8 cellular contexts compared by ENCODE assay signal in genomic region chr11:64865286-64866172, GRCh38. TPM values are rescaled to one million over a fixed set of nuclear protein-coding genes. Genes with fewer than 3 reads are reported as not detected.
DNase-seq lines count a peak whose midpoint lies in the region; ATAC-seq and TF ChIP-seq lines count a peak whose summit lies in the region.

No MANE protein-coding gene starts in this region.

- no peaks in the 10 kb centered on the region for H3K27me3 ChIP-seq in AG04450 (ENCODE audit: control insufficient read depth, insufficient read depth, low read length)
- no peaks in the 10 kb centered on the region for H3K27me3 ChIP-seq in SJSA1 (replicated peaks)
- H3K27me3 ChIP-seq in esophagus (ENCODE audit: control insufficient read depth in 1 of 2, insufficient read depth in 2 of 2, low read length in 2 of 2): no peaks in the 10 kb centered on the region
- no peaks in the 10 kb centered on the region for H3K27me3 ChIP-seq in skeletal muscle satellite cell (ENCODE audit: control insufficient read depth, insufficient read depth, low read length)

- H3K9me3 ChIP-seq in AG04450 (ENCODE audit: control insufficient read depth, insufficient read depth, low read length) (no peaks in the 10 kb centered on the region), SJSA1 (replicated peaks) (no peaks in the 10 kb centered on the region), esophagus (ENCODE audit: control insufficient read depth in 2 of 2, insufficient read depth in 1 of 2, low read depth in 1 of 2, low read length in 1 of 2) (no peaks in the 10 kb centered on the region), skeletal muscle satellite cell (replicated peaks; ENCODE audit: low read length) (no peaks in the 10 kb centered on the region)

- peak; percentile 8; the same call in 1 of the 2 replicates for TF ChIP-seq CTCF in AG04450 (IDR thresholded peaks at IDR 0.05; ENCODE audit: low read depth, low read length)

- H3K27ac ChIP-seq in AG04450 (ENCODE audit: low read depth, low read length): peak overlapping the region; percentile 99
- peak overlapping the region; percentile 53 for H3K27ac ChIP-seq in SJSA1
- H3K27ac ChIP-seq in esophagus (ENCODE audit: low read depth in 2 of 2, low read length in 1 of 2): peak overlapping the region; percentile 86 to 94

- H3K4me2 ChIP-seq in skeletal muscle satellite cell (ENCODE audit: low read length): peak overlapping the region; percentile 63

- no peak for DNase-seq in AG04450 (ENCODE audit: low read depth, low spot score)
- peak in 1 of 2 experiments; percentile 44 for DNase-seq in SJSA1 (ENCODE audit: low read depth in 1 of 2, low spot score in 2 of 2)
- no peak for DNase-seq in UCSD-AML1 (lab: John Stamatoyannopoulos, UW; ENCODE audit: unreplicated experiment)
- DNase-seq in retina: no peak

- H3K4me1 ChIP-seq in SJSA1 (replicated peaks): peaks cover 74% of the 10 kb centered on the region
- H3K4me1 ChIP-seq in esophagus (ENCODE audit: control insufficient read depth in 2 of 2, insufficient read depth in 2 of 2, low read length in 1 of 2): peaks cover 24 to 53% of the 10 kb centered on the region in 2 donors
- H3K4me1 ChIP-seq in skeletal muscle satellite cell (ENCODE audit: control insufficient read depth, insufficient read depth, low read length): peaks cover 69% of the 10 kb centered on the region

- H3K9ac ChIP-seq in skeletal muscle satellite cell (ENCODE audit: low read depth, low read length): peak overlapping the region; percentile 66

- CTCF ChIA-PET in AG04450 (lab: Charles Lee): interaction anchor here (0.9 to 2.8 kb wide), 5 partner anchors 13 to 29 kb away, joined by 3 to 19 read pairs (median 4); no protein-coding TSS in a partner anchor

- peak; percentile 42 for ATAC-seq in GM21528 (IDR thresholded peaks at IDR 0.05; ENCODE audit: low FRiP score, unreplicated experiment)
- ATAC-seq in GM18858 (IDR thresholded peaks at IDR 0.05; ENCODE audit: unreplicated experiment): no peak

- peaks cover 57% of the 10 kb centered on the region for H3K36me3 ChIP-seq in SJSA1
- H3K36me3 ChIP-seq in esophagus (ENCODE audit: control insufficient read depth in 2 of 2, insufficient read depth in 2 of 2, low read length in 1 of 2): peaks cover 1 to 7% of the 10 kb centered on the region in 2 donors
- peaks cover 23% of the 10 kb centered on the region for H3K36me3 ChIP-seq in skeletal muscle satellite cell (ENCODE audit: insufficient read depth, low read length)

- H3K4me3 ChIP-seq in AG04450 (ENCODE audit: low read depth, low read length) (0 out of 2 replicates have a peak overlapping the region, but pooled peaks have one; percentile 7), SJSA1 (no peak overlapping the region), esophagus (ENCODE audit: low read depth in 1 of 2, low read length in 2 of 2) (no peak overlapping the region), skeletal muscle satellite cell (ENCODE audit: low read length) (peak overlapping the region; percentile 9)

- POLR2A ChIA-PET in AG04450 (lab: Yijun Ruan, JAX): interaction anchor here (0.7 to 9.3 kb wide), 4 partner anchors 11 to 316 kb away, joined by 3 to 105 read pairs (median 12); partner anchors contain the start of gene EHD1

- WGBS in esophagus, 2 donors: 54 to 57% methylated on average over 15 of the region's 15 CpGs

RNA-seq across cellular contexts. Expression of gene EHD1, which starts 12.9 kb away (rescaled TPM):
- polyA plus RNA-seq in AG04450 (2011; rRNA removed) (56.1 and 77.7 TPM in 2 replicates), esophagus (10 to 100 TPM; 16.1 to 28.7 TPM)
- polyA minus RNA-seq in AG04450 (2011; rRNA and poly(A)+ RNA removed): 98.0 and 147 TPM in 2 replicates
- total RNA-seq in SJSA1 (2014; rRNA removed; shearing (Covaris generic)): 75.2 and 85.7 TPM in 2 replicates
- 43.7 and 56.5 TPM in 2 replicates for total RNA-seq in skeletal muscle satellite cell (2012; rRNA removed)

RNA-seq across cellular contexts. Expression of gene CDC42BPG, which starts 21.1 kb away (rescaled TPM):
- polyA plus RNA-seq in AG04450 (2011; rRNA removed): 0.02 and 0.04 TPM in 2 replicates
- 0.09 TPM in 1 of 2 replicates, not detected in the other for polyA minus RNA-seq in AG04450 (2011; rRNA and poly(A)+ RNA removed)
- total RNA-seq in SJSA1 (2014; rRNA removed; shearing (Covaris generic)): 0.03 TPM in 1 of 2 replicates, not detected in the other
- polyA plus RNA-seq in esophagus: 10 to 100 TPM; 17.5 to 30.7 TPM
- 0.25 TPM in 1 of 2 replicates, not detected in the other for total RNA-seq in skeletal muscle satellite cell (2012; rRNA removed)

RNA-seq across cellular contexts. Expression of gene ATG2A, which starts 51.5 kb away (rescaled TPM):
- 3.7 and 5.1 TPM in 2 replicates for polyA plus RNA-seq in AG04450 (2011; rRNA removed)
- polyA minus RNA-seq in AG04450 (2011; rRNA and poly(A)+ RNA removed): 6.6 and 9.0 TPM in 2 replicates
- total RNA-seq in SJSA1 (2014; rRNA removed; shearing (Covaris generic)): 22.5 and 23.2 TPM in 2 replicates
- polyA plus RNA-seq in esophagus: 10 to 100 TPM; 10.4 to 11.4 TPM
- total RNA-seq in skeletal muscle satellite cell (2012; rRNA removed): 13.3 and 22.1 TPM in 2 replicates

RNA-seq across cellular contexts. Expression of gene MEN1, which starts 55.2 kb away (rescaled TPM):
- 15.0 and 22.3 TPM in 2 replicates for polyA plus RNA-seq in AG04450 (2011; rRNA removed)
- 11.5 and 17.1 TPM in 2 replicates for polyA minus RNA-seq in AG04450 (2011; rRNA and poly(A)+ RNA removed)
- 13.8 and 22.0 TPM in 2 replicates for total RNA-seq in SJSA1 (2014; rRNA removed; shearing (Covaris generic))
- 10 to 100 TPM; 15.4 to 19.0 TPM for polyA plus RNA-seq in esophagus
- 20.0 and 21.4 TPM in 2 replicates for total RNA-seq in skeletal muscle satellite cell (2012; rRNA removed)

RNA-seq across cellular contexts. Expression of gene PPP2R5B, which starts 59.0 kb away (rescaled TPM):
- 11.2 and 16.6 TPM in 2 replicates for polyA plus RNA-seq in AG04450 (2011; rRNA removed)
- 7.7 and 12.2 TPM in 2 replicates for polyA minus RNA-seq in AG04450 (2011; rRNA and poly(A)+ RNA removed)
- total RNA-seq in SJSA1 (2014; rRNA removed; shearing (Covaris generic)): 20.6 and 30.6 TPM in 2 replicates
- polyA plus RNA-seq in esophagus: 10 to 100 TPM in 1 of 2 donors, 1 to 10 TPM in 1; 6.6 to 11.0 TPM
- total RNA-seq in skeletal muscle satellite cell (2012; rRNA removed): 6.1 and 9.8 TPM in 2 replicates

Comparison
In these comparisons a context has a peak if more than half of its experiments do, and no peak if none do; other contexts are left out.
1. H3K4me3 ChIP-seq: peak in AG04450 (single experiment) and skeletal muscle satellite cell (single experiment); none in SJSA1 (single experiment) and esophagus (0 of 2).
2. RNA of gene CDC42BPG, which starts 21.1 kb away (polyA plus RNA-seq): 17.5 to 30.7 TPM in esophagus; 0.02 to 0.04 TPM in AG04450; every median in the first group is over 10 times any median in the second.
3. Peak in every context shown above with its lines, with median percentiles within 50 percentile points of each other: H3K27ac ChIP-seq.